In the genomic region with DNA sequence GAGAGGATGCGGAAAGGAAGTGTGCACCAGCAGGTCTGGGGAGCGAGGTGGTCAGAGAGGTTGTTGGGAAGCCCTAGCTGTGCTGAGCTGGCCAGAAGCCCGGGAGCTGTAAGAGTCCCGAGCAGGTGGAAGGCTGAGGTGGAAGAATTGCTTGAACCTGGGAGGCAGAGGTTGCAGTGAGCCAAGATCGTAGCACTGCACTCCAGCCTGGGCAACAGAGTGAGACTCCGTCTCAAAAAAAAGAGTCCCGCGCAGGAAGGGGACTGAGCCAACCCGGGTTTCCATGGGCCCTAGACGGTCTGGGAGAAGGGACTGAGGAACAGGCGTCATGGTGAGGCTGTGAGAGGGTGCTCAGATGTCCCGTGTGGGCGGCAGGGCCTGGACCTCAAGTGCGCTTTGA, we compare ENCODE assay signal across 25 cellular contexts. TPM values are rescaled to one million over a fixed set of nuclear protein-coding genes. Genes with fewer than 3 reads are reported as not detected.
"Had no signal": no experiment of that assay in that cellular context is flagged by ENCODE, and none has a peak within 500 bp of the region (broad histone marks: within the 10 kb centered on the region; RNA-seq: fewer than 3 reads in every experiment).

No MANE protein-coding gene starts in this region.

- H3K27ac ChIP-seq: SK-N-MC had no signal

- H3K4me1 Mint-ChIP-seq: activated naive CD4-positive, alpha-beta T cell treated with anti-CD3 and anti-CD28 coated beads, Interleukin-2, amount 10 ng/mL, durations not matched to agents 7 days and 5 days; activated naive CD8-positive, alpha-beta T cell treated with anti-CD3 and anti-CD28 coated beads for 36 hours; T-cell had no signal

- H3K4me3 ChIP-seq: SK-N-MC had no signal

- H3K27me3 Mint-ChIP-seq: activated CD8-positive, alpha-beta T cell treated with anti-CD3 and anti-CD28 coated beads for 36 hours; activated naive CD8-positive, alpha-beta T cell treated with anti-CD3 and anti-CD28 coated beads for 36 hours; T-cell had no signal

- FAIRE-seq: TTC549 had no signal

- H3K36me3 Mint-ChIP-seq: activated naive CD4-positive, alpha-beta T cell treated with anti-CD3 and anti-CD28 coated beads, Interleukin-2, amount 10 ng/mL, durations not matched to agents 7 days and 5 days; activated naive CD8-positive, alpha-beta T cell treated with anti-CD3 and anti-CD28 coated beads for 36 hours; T-cell had no signal

- DNase-seq: activated CD4-positive, CD25-positive, alpha-beta regulatory T cell; activated CD8-positive, alpha-beta memory T cell treated with anti-CD3 and anti-CD28 coated beads, Interleukin-2, amount 50 U/mL, for 4 hours; activated CD8-positive, alpha-beta T cell treated with anti-CD3 and anti-CD28 coated beads for 36 hours; activated gamma-delta T cell treated with Interleukin-2 at 50 U/mL for 16 hours; activated naive CD4-positive, alpha-beta T cell treated with anti-CD3 and anti-CD28 coated beads, Interleukin-2, amount 10 ng/mL, durations not matched to agents 7 days and 5 days; activated naive CD8-positive, alpha-beta T cell treated with anti-CD3 and anti-CD28 coated beads for 36 hours; activated T-cell treated with anti-CD3 and anti-CD28 coated beads, Interleukin-2, amount 50 U/mL, for 72 hours; cerebellar nuclear complex; MM.1S; NCI-H146; NCI-H187 treated with DMSO at 0.1 percent for 48 hours; NCI-H2081 treated with DMSO at 0.1 percent for 48 hours; NCI-H2227 treated with DMSO at 0.1 percent for 48 hours; NCI-H446 treated with DMSO at 0.1 percent for 48 hours; NCI-H524 treated with DMSO at 0.1 percent for 48 hours; NCI-H748 treated with DMSO at 0.1 percent for 48 hours; T-cell; T-helper 2 cell; T1000 had no signal

- H3K27ac Mint-ChIP-seq: activated CD8-positive, alpha-beta T cell treated with anti-CD3 and anti-CD28 coated beads for 36 hours; activated naive CD4-positive, alpha-beta T cell treated with anti-CD3 and anti-CD28 coated beads, Interleukin-2, amount 10 ng/mL, durations not matched to agents 7 days and 5 days; activated naive CD8-positive, alpha-beta T cell treated with anti-CD3 and anti-CD28 coated beads for 36 hours; activated T-cell treated with anti-CD3 and anti-CD28 coated beads, Interleukin-2, amount 50 U/mL, for 72 hours; activated T-helper 2 cell treated with anti-CD3 and anti-CD28 coated beads, Interferon-gamma antibody, Interleukin-2, Interleukin-4, amounts not matched to agents 10 μg/mL and 5 μg/mL and 100 μg/mL, durations not matched to agents 14 hours and 24 hours and 36 hours; T-cell had no signal

- H3K9me3 Mint-ChIP-seq: activated CD8-positive, alpha-beta T cell treated with anti-CD3 and anti-CD28 coated beads for 36 hours; activated naive CD4-positive, alpha-beta T cell treated with anti-CD3 and anti-CD28 coated beads, Interleukin-2, amount 10 ng/mL, durations not matched to agents 7 days and 5 days; activated naive CD8-positive, alpha-beta T cell treated with anti-CD3 and anti-CD28 coated beads for 36 hours; activated T-cell treated with anti-CD3 and anti-CD28 coated beads, Interleukin-2, amount 50 U/mL, for 72 hours; activated T-helper 2 cell treated with anti-CD3 and anti-CD28 coated beads, Interferon-gamma antibody, Interleukin-2, Interleukin-4, amounts not matched to agents 10 μg/mL and 5 μg/mL and 100 μg/mL, durations not matched to agents 14 hours and 24 hours and 36 hours; T-cell had no signal

- H3K4me3 Mint-ChIP-seq: activated CD8-positive, alpha-beta T cell treated with anti-CD3 and anti-CD28 coated beads for 36 hours; activated naive CD4-positive, alpha-beta T cell treated with anti-CD3 and anti-CD28 coated beads, Interleukin-2, amount 10 ng/mL, durations not matched to agents 7 days and 5 days; activated naive CD8-positive, alpha-beta T cell treated with anti-CD3 and anti-CD28 coated beads for 36 hours; activated T-cell treated with anti-CD3 and anti-CD28 coated beads, Interleukin-2, amount 50 U/mL, for 72 hours; T-cell had no signal

- ATAC-seq: activated CD8-positive, alpha-beta T cell treated with anti-CD3 and anti-CD28 coated beads for 36 hours; activated T-cell treated with anti-CD3 and anti-CD28 coated beads, Interleukin-2, amount 50 U/mL, for 72 hours; Right ventricle myocardium inferior; T-cell had no signal

RNA-seq across cellular contexts. Expression of a gene that starts 12.7 kb away (rescaled TPM):
- total RNA-seq: activated naive CD8-positive, alpha-beta T cell treated with anti-CD3 and anti-CD28 coated beads for 36 hours; OCI-LY7; RPMI7951 had no signal
